In genomic region chr15:73127302-73127936, GRCh38 we compare ENCODE assay signal across 8 cellular contexts.
A peak's percentile ranks its signal among the peaks of the same experiment; 100 is the strongest.
DNase-seq lines count a peak whose midpoint lies in the region; ATAC-seq, FAIRE-seq and TF ChIP-seq lines count a peak whose summit lies in the region.

No MANE protein-coding gene starts in this region.

- WGBS in pancreas, 2 donors: 79 to 96% methylated on average over 2 of the region's 2 CpGs

- peaks cover 6% of the 10 kb centered on the region for H3K36me3 Mint-ChIP-seq in activated T-cell treated with anti-CD3 and anti-CD28 coated beads, Interleukin-2, amount 50 U/mL, for 24 hours (ENCODE audit: low read depth)

- H3K9me3 Mint-ChIP-seq in activated T-cell treated with anti-CD3 and anti-CD28 coated beads, Interleukin-2, amount 50 U/mL, for 24 hours: no peaks in the 10 kb centered on the region

- H3K4me1 ChIP-seq in pancreas: no peaks in the 10 kb centered on the region

- H3K27me3 ChIP-seq in pancreas: no peaks in the 10 kb centered on the region

- no peak overlapping the region for H3K27ac Mint-ChIP-seq in activated T-cell treated with anti-CD3 and anti-CD28 coated beads, Interleukin-2, amount 50 U/mL, for 24 hours

- H3K4me1 Mint-ChIP-seq in activated T-cell treated with anti-CD3 and anti-CD28 coated beads, Interleukin-2, amount 50 U/mL, for 24 hours (ENCODE audit: low read depth): peaks cover 2% of the 10 kb centered on the region

- intact Hi-C loops in pancreas (cut with DNase I): no loop called here

- no peak for FAIRE-seq in pancreas (lab: Jason Lieb, UNC)

- ATAC-seq in HG02981 (IDR thresholded peaks at IDR 0.05; ENCODE audit: unreplicated experiment) (peak; percentile 60), esophagus mucosa (peak; percentile 44), pancreas (peak in 3 of 4 donors; percentile 65 to 75 (median 71)), HG03039 (IDR thresholded peaks at IDR 0.05; ENCODE audit: unreplicated experiment) (no peak)

- H3K27ac ChIP-seq in pancreas: no peak overlapping the region

- peak; percentile 8 for DNase-seq in activated T-cell treated with anti-CD3 and anti-CD28 coated beads for 48 hours (ENCODE audit: low read depth)
- no peak for DNase-seq in activated T-cell treated with anti-CD3 and anti-CD28 coated beads, Interleukin-2, amount 50 U/mL, for 24 hours
- peak; percentile 52 for DNase-seq in SK-N-DZ (ENCODE audit: low spot score)
- DNase-seq in pancreas: peak in 1 of 6 donors; percentile 17
- no peak for DNase-seq in NK-92 treated with Interleukin-12 subunit alpha and Interleukin-12 subunit beta, amount 100 ng/mL, for 24 hours (lab: John Stamatoyannopoulos, UW)

- H3K4me3 Mint-ChIP-seq in activated T-cell treated with anti-CD3 and anti-CD28 coated beads, Interleukin-2, amount 50 U/mL, for 24 hours: no peak overlapping the region

- H3K4me3 ChIP-seq in pancreas: no peak overlapping the region

- no peaks in the 10 kb centered on the region for H3K36me3 ChIP-seq in pancreas

- no peaks in the 10 kb centered on the region for H3K9me3 ChIP-seq in pancreas

- no peaks in the 10 kb centered on the region for H3K27me3 Mint-ChIP-seq in activated T-cell treated with anti-CD3 and anti-CD28 coated beads, Interleukin-2, amount 50 U/mL, for 24 hours

- TF ChIP-seq CTCF in pancreas (IDR thresholded peaks at IDR 0.05): peak in 3 of 4 donors; percentile 41 to 52 (median 45)

Comparison
In these comparisons a context has a peak if more than half of its experiments do, and no peak if none do; other contexts are left out.
1. DNase-seq: peak in activated T-cell treated with anti-CD3 and anti-CD28 coated beads for 48 hours (single experiment) and SK-N-DZ (single experiment); none in activated T-cell treated with anti-CD3 and anti-CD28 coated beads, Interleukin-2, amount 50 U/mL, for 24 hours (single experiment) and NK-92 treated with Interleukin-12 subunit alpha and Interleukin-12 subunit beta, amount 100 ng/mL, for 24 hours (single experiment).